ENCODE assay signal across 12 cellular contexts in the genomic region with DNA sequence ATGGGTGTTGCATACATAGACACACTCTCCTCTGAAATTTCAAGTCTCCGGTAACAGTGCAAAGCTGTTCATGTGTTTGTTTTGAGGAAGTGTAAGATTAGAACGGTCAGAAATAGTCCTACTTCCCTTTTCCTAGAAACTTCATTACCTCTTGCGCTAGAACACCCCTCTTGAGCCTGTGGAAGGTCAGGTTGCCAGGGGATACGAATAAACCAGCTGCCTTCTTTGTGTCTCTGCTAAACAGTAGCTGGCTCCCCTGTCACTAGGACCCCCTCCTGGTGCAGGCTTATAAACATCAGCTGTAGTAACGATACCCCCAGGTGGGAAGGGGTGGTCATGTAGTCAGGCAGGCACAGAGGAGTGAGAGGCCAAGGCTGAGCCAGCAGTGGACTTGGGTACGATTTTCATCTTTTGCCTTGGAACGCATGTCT.
A peak's percentile ranks its signal among the peaks of the same experiment; 100 is the strongest.
DNase-seq lines count a peak whose midpoint lies in the region; ATAC-seq and TF ChIP-seq lines count a peak whose summit lies in the region.
"Had no signal": no experiment of that assay in that cellular context is flagged by ENCODE, and none has a peak within 500 bp of the region (broad histone marks: within the 10 kb centered on the region; RNA-seq: fewer than 3 reads in every experiment).

No MANE protein-coding gene starts in this region.

- H3K9me3 ChIP-seq in smooth muscle cell (replicated peaks; ENCODE audit: low read depth), result no peaks in the 10 kb centered on the region

- H3K4me3 ChIP-seq in smooth muscle cell, result no peak overlapping the region

- H4K20me1 ChIP-seq in smooth muscle cell (ENCODE audit: low read depth), result peaks cover 100% of the 10 kb centered on the region

- no peak overlapping the region for H3K4me2 ChIP-seq in smooth muscle cell

- 93% methylated on average over 7 of the region's 7 CpGs for WGBS in smooth muscle cell (ENCODE audit: low lambda C conversion rate)

- DNase-seq in AML-193 (lab: John Stamatoyannopoulos, UW) (peak; percentile 88 to 92), ecto neural progenitor cell (ENCODE audit: low spot score) (peak; percentile 64), smooth muscle cell (lab: John Stamatoyannopoulos, UW; ENCODE audit: unreplicated experiment) (no peak), mucosa of gallbladder (ENCODE audit: low spot score) (no peak), NCI-H2227 (lab: John Stamatoyannopoulos, UW; ENCODE audit: unreplicated experiment) (no peak)
- DNase-seq: ACHN; NCI-H1694; stimulated activated CD4-positive, alpha-beta T cell treated with anti-CD3 and anti-CD28 coated beads, Interleukin-15, amount 100 ng/mL, for 24 hours; T-helper 9 cell had no signal

- peaks cover 7% of the 10 kb centered on the region for H3F3A ChIP-seq in smooth muscle cell (ENCODE audit: low read depth)

- H3K36me3 ChIP-seq in smooth muscle cell (ENCODE audit: low read depth), result no peaks in the 10 kb centered on the region

- H3K79me2 ChIP-seq in smooth muscle cell (ENCODE audit: low read depth), result peaks cover 76% of the 10 kb centered on the region

- H3K27me3 ChIP-seq in smooth muscle cell (ENCODE audit: low read depth), result no peaks in the 10 kb centered on the region

- no peak for TF ChIP-seq CTCF in smooth muscle cell (IDR thresholded peaks at IDR 0.05; ENCODE audit: borderline replicate concordance, insufficient read depth, poor library complexity, severe bottlenecking)

- ATAC-seq in GM19468 (IDR thresholded peaks at IDR 0.05; ENCODE audit: extremely low read depth, unreplicated experiment) (peak; percentile 64), HG03442 (IDR thresholded peaks at IDR 0.05; ENCODE audit: unreplicated experiment) (peak; percentile 56), HG03439 (IDR thresholded peaks at IDR 0.05; ENCODE audit: unreplicated experiment) (no peak)

- H2AFZ ChIP-seq in smooth muscle cell (ENCODE audit: low read depth), result no peak overlapping the region

- no peak overlapping the region for H3K9ac ChIP-seq in smooth muscle cell (ENCODE audit: low read depth)

- no peak overlapping the region for H3K27ac ChIP-seq in smooth muscle cell (ENCODE audit: low read depth)

- H3K4me1 ChIP-seq in smooth muscle cell (ENCODE audit: low read depth), result peaks cover 46% of the 10 kb centered on the region

Comparison
In these comparisons a context has a peak if more than half of its experiments do, and no peak if none do; other contexts are left out.
1. DNase-seq: peak in AML-193 (2 of 2) and ecto neural progenitor cell (single experiment); none in smooth muscle cell (single experiment), mucosa of gallbladder (single experiment) and NCI-H2227 (single experiment).